In the genomic region with DNA sequence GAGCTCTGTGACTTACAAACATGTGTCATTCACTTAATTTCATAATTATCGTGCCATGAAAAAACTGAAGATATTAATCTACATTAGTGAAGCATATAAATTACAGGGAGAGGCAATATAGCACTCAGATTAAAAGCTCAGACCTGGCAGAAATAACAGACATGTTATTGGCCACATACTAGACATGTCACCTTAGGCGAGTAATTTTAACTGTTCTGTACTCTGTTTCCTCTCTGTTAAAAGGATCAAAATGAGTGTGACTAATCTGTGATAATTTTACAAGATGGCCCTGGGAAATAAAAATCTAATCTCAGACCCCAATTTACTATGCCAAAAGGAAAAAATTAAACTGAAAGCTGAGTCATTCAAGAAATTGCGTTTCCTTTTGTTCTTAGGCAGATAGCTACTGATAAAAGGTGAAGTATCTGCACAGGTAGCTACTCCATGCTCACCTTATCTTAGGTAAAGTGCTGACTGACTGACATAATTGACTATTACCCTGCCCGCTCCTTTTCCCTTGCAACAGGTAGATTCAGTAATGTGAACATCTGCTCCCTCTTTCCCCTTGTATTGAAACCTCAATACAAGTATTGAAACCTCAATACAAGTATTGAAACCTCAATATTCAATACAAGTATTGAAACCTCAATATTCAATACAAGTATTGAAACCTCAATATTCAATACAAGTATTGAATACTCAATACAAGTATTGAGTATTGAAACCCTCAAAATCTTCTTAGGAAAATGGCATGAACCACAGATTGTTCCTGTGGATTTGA, we compare ENCODE assay signal across 23 cellular contexts. TPM values are rescaled to one million over a fixed set of nuclear protein-coding genes. Genes with fewer than 3 reads are reported as not detected.
A peak's percentile ranks its signal among the peaks of the same experiment; 100 is the strongest.
DNase-seq lines count a peak whose midpoint lies in the region; ATAC-seq and TF ChIP-seq lines count a peak whose summit lies in the region.
"Had no signal": no experiment of that assay in that cellular context is flagged by ENCODE, and none has a peak within 500 bp of the region (broad histone marks: within the 10 kb centered on the region; RNA-seq: fewer than 3 reads in every experiment).

No MANE protein-coding gene starts in this region.

- no peak overlapping the region for H3K27ac ChIP-seq in PC-3 (ENCODE audit: low read length)
- H3K27ac ChIP-seq: KMS-11, tibial nerve had no signal

- H3K4me1 Mint-ChIP-seq in activated CD8-positive, alpha-beta memory T cell treated with anti-CD3 and anti-CD28 coated beads, Interleukin-2, amount 10 ng/mL, durations not matched to agents 7 days and 5 days, result peaks cover 28% of the 10 kb centered on the region
- H3K4me1 Mint-ChIP-seq: activated B cell treated with CpG ODN at 0.5 μM for 24 hours, B cell had no signal

- H3K36me3 Mint-ChIP-seq in activated CD8-positive, alpha-beta memory T cell treated with anti-CD3 and anti-CD28 coated beads, Interleukin-2, amount 10 ng/mL, durations not matched to agents 7 days and 5 days, result peaks cover 55% of the 10 kb centered on the region

- CTCF ChIA-PET in activated CD8-positive, alpha-beta memory T cell treated with anti-CD3 and anti-CD28 coated beads, Interleukin-2, amount 10 ng/mL, durations not matched to agents 7 days and 5 days (lab: Charles Lee), result interaction anchor here (1.7 kb wide), 1 partner anchor 51 kb away, joined by 5 read pairs; no protein-coding TSS in a partner anchor
- CTCF ChIA-PET in PC-3 (lab: Charles Lee), result no interaction called here

- no TSS peak for BruUV-seq in PC-3 (replicated peaks; lab: Mats Ljungman, UMichigan)

- no peak overlapping the region for H3K4me3 ChIP-seq in PC-3 (ENCODE audit: low read length)
- H3K4me3 ChIP-seq: tibial nerve had no signal

- H3K79me2 ChIP-seq in PC-3 (ENCODE audit: low read length), result no peaks in the 10 kb centered on the region

- H3K27me3 Mint-ChIP-seq in activated CD8-positive, alpha-beta memory T cell treated with anti-CD3 and anti-CD28 coated beads, Interleukin-2, amount 10 ng/mL, durations not matched to agents 7 days and 5 days, result no peaks in the 10 kb centered on the region
- H3K27me3 Mint-ChIP-seq: activated B cell treated with CpG ODN at 0.5 μM for 24 hours; B cell; dendritic cell treated with granulocyte-macrophage colony-stimulating factor and Interleukin-4, amounts not matched to agents 40 ng/mL and 50 ng/mL, for 4 days; naive thymus-derived CD4-positive, alpha-beta T cell; stimulated activated naive CD8-positive, alpha-beta T cell treated with anti-CD3 and anti-CD28 coated beads, Interleukin-15, Interleukin-2, amounts not matched to agents 100 ng/mL and 50 ng/mL, for 24 hours had no signal

- 0 out of 2 replicates have a peak overlapping the region, but pooled peaks have one; percentile 29 for H3K4me2 ChIP-seq in PC-3 (ENCODE audit: low read length)
- H3K4me2 ChIP-seq: KMS-11 had no signal

- POLR2A ChIA-PET in PC-3 (lab: Charles Lee; ENCODE audit: unreplicated experiment), result no interaction called here

- no peak overlapping the region for H3K4me3 Mint-ChIP-seq in activated CD8-positive, alpha-beta memory T cell treated with anti-CD3 and anti-CD28 coated beads, Interleukin-2, amount 10 ng/mL, durations not matched to agents 7 days and 5 days
- H3K4me3 Mint-ChIP-seq: activated B cell treated with CpG ODN at 0.5 μM for 24 hours; activated T-cell treated with anti-CD3 and anti-CD28 coated beads, Interleukin-2, amount 50 U/mL, for 72 hours; B cell; dendritic cell treated with granulocyte-macrophage colony-stimulating factor and Interleukin-4, amounts not matched to agents 40 ng/mL and 50 ng/mL, for 4 days; naive thymus-derived CD4-positive, alpha-beta T cell; stimulated activated naive CD8-positive, alpha-beta T cell treated with anti-CD3 and anti-CD28 coated beads, Interleukin-15, Interleukin-2, amounts not matched to agents 100 ng/mL and 50 ng/mL, for 24 hours had no signal

- no peaks in the 10 kb centered on the region for H3K36me3 ChIP-seq in PC-3 (ENCODE audit: low read depth, low read length)

- H3K27ac Mint-ChIP-seq in activated CD8-positive, alpha-beta memory T cell treated with anti-CD3 and anti-CD28 coated beads, Interleukin-2, amount 10 ng/mL, durations not matched to agents 7 days and 5 days, result no peak overlapping the region
- H3K27ac Mint-ChIP-seq: activated B cell treated with CpG ODN at 0.5 μM for 24 hours; activated T-cell treated with anti-CD3 and anti-CD28 coated beads, Interleukin-2, amount 50 U/mL, for 72 hours; B cell; dendritic cell treated with granulocyte-macrophage colony-stimulating factor and Interleukin-4, amounts not matched to agents 40 ng/mL and 50 ng/mL, for 4 days; stimulated activated naive CD8-positive, alpha-beta T cell treated with anti-CD3 and anti-CD28 coated beads, Interleukin-15, Interleukin-2, amounts not matched to agents 100 ng/mL and 50 ng/mL, for 24 hours had no signal

- H3K9me2 ChIP-seq in PC-3 (replicated peaks; ENCODE audit: low read length), result no peaks in the 10 kb centered on the region

- H3K9ac ChIP-seq in PC-3 (ENCODE audit: low read length), result no peak overlapping the region
- H3K9ac ChIP-seq: KMS-11 had no signal

- H3K9me3 Mint-ChIP-seq in activated CD8-positive, alpha-beta memory T cell treated with anti-CD3 and anti-CD28 coated beads, Interleukin-2, amount 10 ng/mL, durations not matched to agents 7 days and 5 days (ENCODE audit: low read depth), result peaks cover 7% of the 10 kb centered on the region

- TF ChIP-seq CTCF in PC-3 (conservative IDR thresholded peaks at IDR 0.05; ENCODE audit: low read depth, low read length), result no peak

- intact Hi-C loops in PC-3 (cut with micrococcal nuclease), result no loop called here

- ATAC-seq in activated CD8-positive, alpha-beta memory T cell treated with anti-CD3 and anti-CD28 coated beads, Interleukin-2, amount 10 ng/mL, durations not matched to agents 7 days and 5 days, result peak; percentile 27
- ATAC-seq in HG02678 (IDR thresholded peaks at IDR 0.05; ENCODE audit: unreplicated experiment), result peak; percentile 36
- no peak for ATAC-seq in PC-3
- ATAC-seq: activated T-cell treated with anti-CD3 and anti-CD28 coated beads, Interleukin-2, amount 50 U/mL, for 72 hours; naive thymus-derived CD4-positive, alpha-beta T cell had no signal

- no peaks in the 10 kb centered on the region for H3K9me3 ChIP-seq in PC-3 (ENCODE audit: low read length)

- no peaks in the 10 kb centered on the region for H3K27me3 ChIP-seq in PC-3 (ENCODE audit: low read length)
- H3K27me3 ChIP-seq: tibial nerve had no signal

- no peak for DNase-seq in activated CD8-positive, alpha-beta memory T cell treated with anti-CD3 and anti-CD28 coated beads, Interleukin-2, amount 10 ng/mL, durations not matched to agents 7 days and 5 days
- no peak for DNase-seq in activated CD8-positive, alpha-beta memory T cell treated with anti-CD3 and anti-CD28 coated beads for 24 hours
- no peak for DNase-seq in PC-3
- no peak for DNase-seq in mesenteric fat pad (ENCODE audit: low spot score)
- no peak for DNase-seq in D341Med (ENCODE audit: low spot score)
- DNase-seq in NCI-H1092 treated with DMSO at 0.1 percent for 48 hours (lab: John Stamatoyannopoulos, UW), result no peak
- DNase-seq in epidermal melanocyte (ENCODE audit: insufficient read length, low spot score), result no peak
- DNase-seq: activated B cell treated with CpG ODN at 0.5 μM for 24 hours; activated naive CD4-positive, alpha-beta T cell treated with anti-CD3 and anti-CD28 coated beads, Interleukin-2, amount 50 U/mL, for 16 hours; activated T-cell treated with anti-CD3 and anti-CD28 coated beads, Interleukin-2, amount 50 U/mL, for 72 hours; DND-41; left colon; naive thymus-derived CD4-positive, alpha-beta T cell; NCI-H1694 treated with DMSO at 0.1 percent for 48 hours; NCI-H748 treated with DMSO at 0.1 percent for 48 hours; retina; stimulated activated CD4-positive, alpha-beta T cell treated with anti-CD3 and anti-CD28 coated beads, Interleukin-4, amount 100 ng/mL, for 1 hour had no signal

- no peaks in the 10 kb centered on the region for H4K20me1 ChIP-seq in PC-3 (ENCODE audit: low read length)

- H3F3A ChIP-seq in PC-3 (ENCODE audit: low read length, unreplicated experiment), result no peaks in the 10 kb centered on the region

- no peak overlapping the region for H2AFZ ChIP-seq in PC-3 (ENCODE audit: low read length)

- peaks cover 28% of the 10 kb centered on the region for H3K4me1 ChIP-seq in PC-3 (ENCODE audit: insufficient read depth, low read length)

RNA-seq across cellular contexts. Expression of a gene that starts 33.2 kb away (rescaled TPM):
- total RNA-seq in activated CD8-positive, alpha-beta memory T cell treated with anti-CD3 and anti-CD28 coated beads, Interleukin-2, amount 10 ng/mL, durations not matched to agents 7 days and 5 days, result 10 to 100 TPM; 35.5 to 42.3 TPM
- total RNA-seq in PC-3 (2014; rRNA removed) (14.6 and 19.5 TPM in 2 replicates), mesenteric fat pad (56.2 TPM)
